14 cellular contexts compared by ENCODE assay signal in genomic region chr10:48798486-48799254, GRCh38.
DNase-seq lines count a peak whose midpoint lies in the region; ATAC-seq and TF ChIP-seq lines count a peak whose summit lies in the region.
"Had no signal": no experiment of that assay in that cellular context is flagged by ENCODE, and none has a peak within 500 bp of the region (broad histone marks: within the 10 kb centered on the region; RNA-seq: fewer than 3 reads in every experiment).

No MANE protein-coding gene starts in this region.

- H3K27ac Mint-ChIP-seq in naive thymus-derived CD4-positive, alpha-beta T cell: peak overlapping the region in 8 of 9 donors; percentile 44 to 92 (median 78)
- peak overlapping the region in 2 of 7 donors; percentile 56 to 77 for H3K27ac Mint-ChIP-seq in CD4-positive, alpha-beta memory T cell

- H4K20me1 ChIP-seq in GM23248 (ENCODE audit: insufficient read depth): no peaks in the 10 kb centered on the region

- no peaks in the 10 kb centered on the region for H3K9me2 ChIP-seq in GM23248 (ENCODE audit: insufficient read depth)

- CTCF ChIA-PET in naive thymus-derived CD4-positive, alpha-beta T cell (lab: Charles Lee): no interaction called here
- CTCF ChIA-PET in CD4-positive, alpha-beta memory T cell (lab: Charles Lee; ENCODE audit: partially characterized antibody): no interaction called here

- no peaks in the 10 kb centered on the region for H3K27me3 Mint-ChIP-seq in naive thymus-derived CD4-positive, alpha-beta T cell
- H3K27me3 Mint-ChIP-seq in CD4-positive, alpha-beta memory T cell: no peaks in the 10 kb centered on the region

- H3K9me3 ChIP-seq in GM23248 (ENCODE audit: low read depth): no peaks in the 10 kb centered on the region
- H3K9me3 ChIP-seq in naive thymus-derived CD4-positive, alpha-beta T cell (ENCODE audit: control insufficient read depth in 2 of 3, low read length in 3 of 3): no peaks in the 10 kb centered on the region
- H3K9me3 ChIP-seq in CD4-positive, alpha-beta memory T cell (ENCODE audit: control insufficient read depth in 1 of 2, low read length in 2 of 2): no peaks in the 10 kb centered on the region
- H3K9me3 ChIP-seq: BE2C had no signal

- peaks cover 14% of the 10 kb centered on the region for H3K4me1 ChIP-seq in GM23248 (ENCODE audit: insufficient read depth)
- H3K4me1 ChIP-seq in naive thymus-derived CD4-positive, alpha-beta T cell (ENCODE audit: control insufficient read depth in 2 of 2, insufficient read depth in 2 of 2, low read length in 2 of 2): peaks cover 0 to 31% of the 10 kb centered on the region in 2 donors
- H3K4me1 ChIP-seq in CD4-positive, alpha-beta memory T cell (ENCODE audit: insufficient read depth, low read length): peaks cover 11% of the 10 kb centered on the region
- H3K4me1 ChIP-seq: BE2C had no signal

- H3K4me1 Mint-ChIP-seq in naive thymus-derived CD4-positive, alpha-beta T cell: peaks cover 10 to 51% (median 44%) of the 10 kb centered on the region in 7 donors
- H3K4me1 Mint-ChIP-seq in CD4-positive, alpha-beta memory T cell: peaks cover 9 to 25% (median 14%) of the 10 kb centered on the region in 4 donors

- ATAC-seq in naive thymus-derived CD4-positive, alpha-beta T cell: no peak

- POLR2A ChIA-PET in naive thymus-derived CD4-positive, alpha-beta T cell (lab: Charles Lee): no interaction called here
- POLR2A ChIA-PET in CD4-positive, alpha-beta memory T cell (lab: Charles Lee; ENCODE audit: partially characterized antibody): no interaction called here

- intact Hi-C loops in naive thymus-derived CD4-positive, alpha-beta T cell (cut with micrococcal nuclease): no loop called here
- intact Hi-C loops in CD4-positive, alpha-beta memory T cell (cut with micrococcal nuclease): no loop called here

- no peak overlapping the region for H2AFZ ChIP-seq in GM23248

- in situ Hi-C loops in GM23248 (cut with MboI): no loop called here

- no peaks in the 10 kb centered on the region for H3K27me3 ChIP-seq in GM23248 (replicated peaks; ENCODE audit: insufficient read depth)
- no peaks in the 10 kb centered on the region for H3K27me3 ChIP-seq in naive thymus-derived CD4-positive, alpha-beta T cell (ENCODE audit: control insufficient read depth in 2 of 2, insufficient read depth in 2 of 2, low read length in 2 of 2)
- no peaks in the 10 kb centered on the region for H3K27me3 ChIP-seq in CD4-positive, alpha-beta memory T cell (ENCODE audit: insufficient read depth, low read length)
- H3K27me3 ChIP-seq: BE2C had no signal

- no peak overlapping the region for H3K9ac ChIP-seq in GM23248

- no peak for TF ChIP-seq CTCF in epithelial cell of esophagus (IDR thresholded peaks at IDR 0.05; ENCODE audit: insufficient read depth, low read depth, low read length, missing control alignments)

- H3K4me3 ChIP-seq in GM23248 (no peak overlapping the region), epithelial cell of esophagus (ENCODE audit: low read length) (no peak overlapping the region)
- no peak overlapping the region for H3K4me3 ChIP-seq in naive thymus-derived CD4-positive, alpha-beta T cell (ENCODE audit: low read length)
- H3K4me3 ChIP-seq in CD4-positive, alpha-beta memory T cell (ENCODE audit: low read length in 2 of 2): no peak overlapping the region

- no peak overlapping the region for H3K27ac ChIP-seq in GM23248
- no peak overlapping the region for H3K27ac ChIP-seq in naive thymus-derived CD4-positive, alpha-beta T cell (ENCODE audit: low read depth, low read length)
- H3K27ac ChIP-seq in CD4-positive, alpha-beta memory T cell (ENCODE audit: low read depth, low read length): no peak overlapping the region

- H3K36me3 ChIP-seq in GM23248 (ENCODE audit: low read depth): no peaks in the 10 kb centered on the region
- H3K36me3 ChIP-seq in naive thymus-derived CD4-positive, alpha-beta T cell (ENCODE audit: control insufficient read depth in 2 of 3, insufficient read depth in 3 of 3, low read length in 3 of 3): no peaks in the 10 kb centered on the region
- no peaks in the 10 kb centered on the region for H3K36me3 ChIP-seq in CD4-positive, alpha-beta memory T cell (ENCODE audit: insufficient read depth, low read length)
- H3K36me3 ChIP-seq: BE2C had no signal

- peak overlapping the region in 4 of 10 donors; percentile 4 to 74 (median 41) for H3K4me3 Mint-ChIP-seq in naive thymus-derived CD4-positive, alpha-beta T cell
- no peak overlapping the region for H3K4me3 Mint-ChIP-seq in CD4-positive, alpha-beta memory T cell

- H3K36me3 Mint-ChIP-seq in naive thymus-derived CD4-positive, alpha-beta T cell: peaks cover 0 to 10% (median 0%) of the 10 kb centered on the region in 5 donors
- H3K36me3 Mint-ChIP-seq in CD4-positive, alpha-beta memory T cell: no peaks in the 10 kb centered on the region

- peaks cover 6% of the 10 kb centered on the region; the same call in 1 of the 2 replicates for H3F3A ChIP-seq in GM23248 (ENCODE audit: insufficient read depth)

- 10 to 15% methylated on average over 5 of the region's 5 CpGs for WGBS in GM23248 (ENCODE audit: low coverage in 1 of 2, low lambda C conversion rate in 2 of 2, missing lambda C conversion rate in 2 of 2), 2 experiments

- peak; percentile 56 for DNase-seq in AG08396 (ENCODE audit: low spot score)
- DNase-seq in GM23248: peak; percentile 72
- peak; percentile 56 for DNase-seq in epithelial cell of esophagus (ENCODE audit: low read depth)
- peak in 1 of 9 donors; percentile 10 for DNase-seq in naive thymus-derived CD4-positive, alpha-beta T cell
- no peak for DNase-seq in CD4-positive, alpha-beta memory T cell
- DNase-seq in iPS-NIHi11 (ENCODE audit: low spot score): no peak
- DNase-seq in NCI-H1694 treated with DMSO at 0.1 percent for 48 hours (lab: John Stamatoyannopoulos, UW): no peak
- no peak for DNase-seq in NCI-H510A (lab: John Stamatoyannopoulos, UW)
- DNase-seq: BE2C, cortex of kidney, left cardiac atrium, NCI-H1436, NCI-H748 treated with DMSO at 0.1 percent for 48 hours, SIG-M5 had no signal

- H3K9me3 Mint-ChIP-seq in naive thymus-derived CD4-positive, alpha-beta T cell: peaks cover 0 to 18% (median 5%) of the 10 kb centered on the region in 11 donors
- H3K9me3 Mint-ChIP-seq in CD4-positive, alpha-beta memory T cell: peaks cover 0 to 7% (median 5%) of the 10 kb centered on the region in 8 donors

- no peaks in the 10 kb centered on the region for H3K79me2 ChIP-seq in GM23248 (ENCODE audit: insufficient read depth)

- no peak overlapping the region for H3K4me2 ChIP-seq in GM23248 (ENCODE audit: unreplicated experiment)

Comparison
In these comparisons a context has a peak if more than half of its experiments do, and no peak if none do; other contexts are left out.
1. DNase-seq: peak in AG08396 (single experiment), GM23248 (single experiment) and epithelial cell of esophagus (single experiment); none in CD4-positive, alpha-beta memory T cell (0 of 5), iPS-NIHi11 (single experiment), NCI-H1694 treated with DMSO at 0.1 percent for 48 hours (single experiment) and NCI-H510A (single experiment).